ENCODE assay signal across 20 cellular contexts in genomic region chr2:113025751-113026150, GRCh38. TPM values are rescaled to one million over a fixed set of nuclear protein-coding genes. Genes with fewer than 3 reads are reported as not detected.
"Had no signal": no experiment of that assay in that cellular context is flagged by ENCODE, and none has a peak within 500 bp of the region (broad histone marks: within the 10 kb centered on the region; RNA-seq: fewer than 3 reads in every experiment).

No MANE protein-coding gene starts in this region.

- H3K4me3 ChIP-seq: cardiac muscle cell, lower lobe of right lung, thyroid gland, uterus had no signal

- H3K27ac ChIP-seq: cardiac muscle cell, lower lobe of right lung, thyroid gland, uterus had no signal

- H3K4me1 ChIP-seq: lower lobe of right lung, thyroid gland, uterus had no signal

- H3K9me3 ChIP-seq: lower lobe of right lung, thyroid gland, uterus had no signal

- DNase-seq: activated CD4-positive, alpha-beta T cell treated with anti-CD3 and anti-CD28 coated beads, Interleukin-2, amount 10 ng/mL, durations not matched to agents 24 days and 14 days; activated CD8-positive, alpha-beta T cell treated with anti-CD3 and anti-CD28 coated beads for 36 hours; activated naive CD4-positive, alpha-beta T cell treated with Interleukin-2 at 50 U/mL for 16 hours; activated naive CD8-positive, alpha-beta T cell treated with anti-CD3 and anti-CD28 coated beads, Interleukin-2, amount 10 ng/mL, durations not matched to agents 7 days and 5 days; activated T-cell treated with anti-CD3 and anti-CD28 coated beads, Interleukin-2, amount 50 U/mL, for 1 hour; amygdala; effector memory CD8-positive, alpha-beta T cell; hypothalamus; islet precursor cell; left colon; lower lobe of right lung; occipital lobe; retina; stimulated activated naive CD4-positive, alpha-beta T cell treated with Interleukin-2 at 50 U/mL for 16 hours; thyroid gland; uterus had no signal

- ATAC-seq: activated CD8-positive, alpha-beta T cell treated with anti-CD3 and anti-CD28 coated beads for 36 hours; activated T-helper 17 cell treated with anti-CD3 and anti-CD28 coated beads, Interleukin-2, amount 50 U/mL, for 72 hours; effector memory CD8-positive, alpha-beta T cell; left colon; lower lobe of right lung; WTC11 had no signal

- H3K36me3 ChIP-seq: cardiac muscle cell, lower lobe of right lung, thyroid gland, uterus had no signal

- H3K27me3 ChIP-seq: cardiac muscle cell, thyroid gland, uterus had no signal

RNA-seq across cellular contexts. Expression of gene IL36A, which starts 20.5 kb away (rescaled TPM):
- polyA plus RNA-seq: cardiac muscle cell, neural cell had no signal

RNA-seq across cellular contexts. Expression of gene IL36B, which starts 26.9 kb away (rescaled TPM):
- polyA plus RNA-seq: cardiac muscle cell, neural cell had no signal

RNA-seq across cellular contexts. Expression of gene IL36RN, which starts 33.2 kb away (rescaled TPM):
- polyA plus RNA-seq: cardiac muscle cell, neural cell had no signal

RNA-seq across cellular contexts. Expression of gene IL1F10, which starts 42.0 kb away (rescaled TPM):
- polyA plus RNA-seq: cardiac muscle cell, neural cell had no signal

RNA-seq across cellular contexts. Expression of gene IL36G, which starts 47.9 kb away (rescaled TPM):
- polyA plus RNA-seq: cardiac muscle cell, neural cell had no signal
